ENCODE assay signal across 8 cellular contexts in the genomic region with DNA sequence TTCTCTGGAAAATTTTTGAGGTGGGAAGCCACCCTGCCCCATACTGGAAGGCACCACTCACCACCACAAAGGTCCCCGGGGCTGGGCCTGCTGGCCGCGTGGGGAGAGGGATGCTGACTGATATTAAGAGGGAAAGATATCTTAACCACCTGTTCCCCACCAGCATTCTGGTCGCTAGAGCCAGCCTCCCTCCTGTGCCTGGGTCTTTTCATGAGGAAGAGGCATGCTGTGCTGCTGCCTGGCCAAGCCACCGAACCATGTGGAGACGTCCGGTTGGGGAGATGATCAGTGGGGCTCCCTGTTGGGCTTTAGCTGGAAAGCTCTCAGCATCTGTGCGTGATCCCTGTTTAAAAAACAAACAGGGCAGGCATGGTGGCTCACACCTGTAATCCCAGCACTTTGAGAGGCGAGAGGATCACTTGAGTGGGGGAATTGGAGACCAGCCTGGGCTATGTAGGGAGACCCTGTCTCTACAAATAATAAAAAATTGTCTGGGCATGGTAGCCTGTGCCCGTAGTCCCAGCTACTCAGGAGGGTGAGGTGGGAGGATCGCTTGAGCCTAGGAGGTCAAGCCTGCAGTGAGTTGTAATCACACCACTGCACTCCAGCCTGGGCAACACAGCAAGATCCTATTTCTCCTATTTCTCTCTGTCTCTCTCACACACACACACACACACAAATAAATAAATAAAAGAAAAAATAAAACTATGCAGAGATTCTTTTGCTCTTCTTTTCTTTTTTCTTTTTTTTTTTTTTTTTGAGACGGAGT. TPM values are rescaled to one million over a fixed set of nuclear protein-coding genes. Genes with fewer than 3 reads are reported as not detected.
DNase-seq lines count a peak whose midpoint lies in the region; ATAC-seq and TF ChIP-seq lines count a peak whose summit lies in the region.

No MANE protein-coding gene starts in this region.

- in situ Hi-C loops in gastrocnemius medialis (cut with MboI; ENCODE audit: low sequenced_read_pairs in 4 of 4): no loop called here

- no peaks in the 10 kb centered on the region for H3K4me1 Mint-ChIP-seq in Caco-2 (ENCODE audit: low read depth, unreplicated experiment)
- H3K4me1 Mint-ChIP-seq in activated T-helper 2 cell treated with anti-CD3 and anti-CD28 coated beads, Interferon-gamma antibody, Interleukin-2, Interleukin-4, amounts not matched to agents 10 μg/mL and 5 μg/mL and 100 μg/mL, durations not matched to agents 14 hours and 24 hours and 36 hours (ENCODE audit: low read depth): peaks cover 17% of the 10 kb centered on the region

- intact Hi-C loops in Caco-2 (cut with micrococcal nuclease; ENCODE audit: unreplicated experiment) (loop anchor here (2.0 to 10.0 kb wide), 4 partner anchors 33 to 301 kb away; partner anchors contain the start of genes PTPN23 and SETD2), left ventricle myocardium inferior (cut with micrococcal nuclease) (no loop called here), gastrocnemius medialis (cut with DNase I; ENCODE audit: low total_unique reads) (loop anchor here (2.0 kb wide), 1 partner anchor 97 kb away; the partner anchor contains the start of gene PTPN23)
- intact Hi-C loops in activated T-helper 2 cell treated with anti-CD3 and anti-CD28 coated beads, Interferon-gamma antibody, Interleukin-2, Interleukin-4, amounts not matched to agents 10 μg/mL and 5 μg/mL and 100 μg/mL, durations not matched to agents 14 hours and 24 hours and 36 hours (cut with micrococcal nuclease): loop anchor here (2.0 to 5.0 kb wide), 3 partner anchors 97 to 229 kb away; partner anchors contain the start of genes ELP6, PTPN23 and SETD2

- POLR2A ChIA-PET in Caco-2 (lab: Charles Lee): no interaction called here

- BruUV-seq in Caco-2 (replicated peaks; lab: Mats Ljungman, UMichigan): no TSS peak

- peaks cover 50% of the 10 kb centered on the region for H3K79me2 ChIP-seq in MM.1S (ENCODE audit: low read length)

- H3K4me3 Mint-ChIP-seq in Caco-2 (ENCODE audit: unreplicated experiment): peak overlapping the region; percentile 96
- peak overlapping the region; percentile 98 for H3K4me3 Mint-ChIP-seq in activated T-helper 2 cell treated with anti-CD3 and anti-CD28 coated beads, Interferon-gamma antibody, Interleukin-2, Interleukin-4, amounts not matched to agents 10 μg/mL and 5 μg/mL and 100 μg/mL, durations not matched to agents 14 hours and 24 hours and 36 hours (ENCODE audit: low read depth)

- peak overlapping the region; percentile 100 for H3K27ac Mint-ChIP-seq in Caco-2 (ENCODE audit: unreplicated experiment)
- H3K27ac Mint-ChIP-seq in activated T-helper 2 cell treated with anti-CD3 and anti-CD28 coated beads, Interferon-gamma antibody, Interleukin-2, Interleukin-4, amounts not matched to agents 10 μg/mL and 5 μg/mL and 100 μg/mL, durations not matched to agents 14 hours and 24 hours and 36 hours: peak overlapping the region; percentile 100

- H3K4me3 ChIP-seq in Caco-2 (ENCODE audit: low read depth, low read length) (peak overlapping the region; percentile 85), MM.1S (ENCODE audit: low read length) (peak overlapping the region; percentile 86), left ventricle myocardium inferior (peak overlapping the region; percentile 83), gastrocnemius medialis (peak overlapping the region; percentile 70 to 92 (median 86))

- H3K27me3 Mint-ChIP-seq in Caco-2 (ENCODE audit: insufficient read depth, unreplicated experiment): no peaks in the 10 kb centered on the region
- no peaks in the 10 kb centered on the region for H3K27me3 Mint-ChIP-seq in activated T-helper 2 cell treated with anti-CD3 and anti-CD28 coated beads, Interferon-gamma antibody, Interleukin-2, Interleukin-4, amounts not matched to agents 10 μg/mL and 5 μg/mL and 100 μg/mL, durations not matched to agents 14 hours and 24 hours and 36 hours (ENCODE audit: low read depth)

- H4K20me1 ChIP-seq in MM.1S (ENCODE audit: insufficient read depth, low read length): no peaks in the 10 kb centered on the region

- no peak for DNase-seq in Caco-2
- peak; percentile 8 for DNase-seq in MM.1S
- DNase-seq in activated T-helper 2 cell treated with anti-CD3 and anti-CD28 coated beads, Interferon-gamma antibody, Interleukin-2, Interleukin-4, amounts not matched to agents 10 μg/mL and 5 μg/mL and 100 μg/mL, durations not matched to agents 14 hours and 24 hours and 36 hours (ENCODE audit: low spot score): no peak
- no peak for DNase-seq in left ventricle myocardium inferior
- DNase-seq in gastrocnemius medialis: no peak

- ATAC-seq in gastrocnemius medialis (no peak), HG03280 (IDR thresholded peaks at IDR 0.05; ENCODE audit: unreplicated experiment) (no peak), HG02798 (IDR thresholded peaks at IDR 0.05; ENCODE audit: poor library complexity, unreplicated experiment) (no peak), HG03342 (IDR thresholded peaks at IDR 0.05; ENCODE audit: unreplicated experiment) (no peak)

- no peaks in the 10 kb centered on the region for H3F3A ChIP-seq in MM.1S (ENCODE audit: insufficient read depth, low read length)

- H3K4me1 ChIP-seq in Caco-2: peaks cover 4% of the 10 kb centered on the region; the same call in 1 of the 2 replicates
- H3K4me1 ChIP-seq in MM.1S (ENCODE audit: low read length): peaks cover 4% of the 10 kb centered on the region; the same call in 1 of the 2 replicates
- H3K4me1 ChIP-seq in left ventricle myocardium inferior: peaks cover 47% of the 10 kb centered on the region
- peaks cover 25 to 40% of the 10 kb centered on the region in 2 donors for H3K4me1 ChIP-seq in gastrocnemius medialis

- H3K9me3 ChIP-seq in Caco-2 (no peaks in the 10 kb centered on the region), MM.1S (replicated peaks; ENCODE audit: insufficient read depth, low read length) (no peaks in the 10 kb centered on the region), left ventricle myocardium inferior (replicated peaks) (no peaks in the 10 kb centered on the region), gastrocnemius medialis (no peaks in the 10 kb centered on the region)

- peak overlapping the region; percentile 89 for H3K9ac ChIP-seq in MM.1S (ENCODE audit: low read length)

- peaks cover 23% of the 10 kb centered on the region for H3K36me3 Mint-ChIP-seq in Caco-2 (ENCODE audit: insufficient read depth, unreplicated experiment)
- peaks cover 26% of the 10 kb centered on the region for H3K36me3 Mint-ChIP-seq in activated T-helper 2 cell treated with anti-CD3 and anti-CD28 coated beads, Interferon-gamma antibody, Interleukin-2, Interleukin-4, amounts not matched to agents 10 μg/mL and 5 μg/mL and 100 μg/mL, durations not matched to agents 14 hours and 24 hours and 36 hours (ENCODE audit: low read depth)

- TF ChIP-seq CTCF in Caco-2 (IDR thresholded peaks at IDR 0.05; ENCODE audit: insufficient read depth in 1 of 2, low read depth in 1 of 2, low read length in 1 of 2, severe bottlenecking in 1 of 2, unreplicated experiment in 1 of 2) (no peak), MM.1S (IDR thresholded peaks at IDR 0.05; ENCODE audit: low read length) (no peak), left ventricle myocardium inferior (IDR thresholded peaks at IDR 0.05; ENCODE audit: borderline replicate concordance) (no peak), gastrocnemius medialis (IDR thresholded peaks at IDR 0.05 in 4 of 5, conservative IDR thresholded peaks at IDR 0.05 in 1 of 5) (no peak)

- CTCF ChIA-PET in Caco-2 (lab: Charles Lee): no interaction called here

- no peaks in the 10 kb centered on the region for H3K27me3 ChIP-seq in Caco-2 (replicated peaks; ENCODE audit: control insufficient read depth, insufficient read depth, low read length)
- H3K27me3 ChIP-seq in MM.1S (replicated peaks; ENCODE audit: insufficient read depth, low read length): no peaks in the 10 kb centered on the region
- no peaks in the 10 kb centered on the region for H3K27me3 ChIP-seq in left ventricle myocardium inferior (ENCODE audit: low read depth)
- H3K27me3 ChIP-seq in gastrocnemius medialis: no peaks in the 10 kb centered on the region

- TF ChIP-seq POLR2A in gastrocnemius medialis (IDR thresholded peaks at IDR 0.05): no peak

- H3K27ac ChIP-seq in MM.1S (ENCODE audit: low read length) (peak overlapping the region; percentile 89; the same call in 1 of the 2 replicates), left ventricle myocardium inferior (replicated peaks) (peak overlapping the region; percentile 93), gastrocnemius medialis (peak overlapping the region; percentile 86 to 93 (median 91))

- H3K4me2 ChIP-seq in MM.1S (ENCODE audit: low read depth, low read length): peak overlapping the region; percentile 76

- H2AFZ ChIP-seq in MM.1S (ENCODE audit: low read length): peak overlapping the region; percentile 89; the same call in 1 of the 2 replicates

- no peaks in the 10 kb centered on the region for H3K9me2 ChIP-seq in MM.1S (replicated peaks; ENCODE audit: insufficient read depth, low read length)

- H3K36me3 ChIP-seq in Caco-2 (ENCODE audit: control insufficient read depth, insufficient read depth, low read length) (no peaks in the 10 kb centered on the region), MM.1S (replicated peaks; ENCODE audit: insufficient read depth, low read length) (no peaks in the 10 kb centered on the region), left ventricle myocardium inferior (peaks cover 21% of the 10 kb centered on the region), gastrocnemius medialis (peaks cover 0 to 19% of the 10 kb centered on the region in 2 donors)

- no peaks in the 10 kb centered on the region for H3K9me3 Mint-ChIP-seq in Caco-2 (ENCODE audit: unreplicated experiment)
- H3K9me3 Mint-ChIP-seq in activated T-helper 2 cell treated with anti-CD3 and anti-CD28 coated beads, Interferon-gamma antibody, Interleukin-2, Interleukin-4, amounts not matched to agents 10 μg/mL and 5 μg/mL and 100 μg/mL, durations not matched to agents 14 hours and 24 hours and 36 hours: no peaks in the 10 kb centered on the region

RNA-seq across cellular contexts. Expression of gene KLHL18, which starts 1.0 kb away (rescaled TPM):
- total RNA-seq in Caco-2 (2022): 26.1 and 29.5 TPM in 2 replicates
- total RNA-seq in activated T-helper 2 cell treated with anti-CD3 and anti-CD28 coated beads, Interferon-gamma antibody, Interleukin-2, Interleukin-4, amounts not matched to agents 10 μg/mL and 5 μg/mL and 100 μg/mL, durations not matched to agents 14 hours and 24 hours and 36 hours: 35.7 and 40.9 TPM in 2 replicates
- total RNA-seq in left ventricle myocardium inferior: 54.7 TPM
- total RNA-seq in gastrocnemius medialis: 10 to 100 TPM; 19.0 to 26.3 (median 22.4) TPM

RNA-seq across cellular contexts. Expression of gene KIF9, which starts 1.2 kb away (rescaled TPM):
- total RNA-seq in Caco-2 (2022): 7.1 and 7.2 TPM in 2 replicates
- total RNA-seq in activated T-helper 2 cell treated with anti-CD3 and anti-CD28 coated beads, Interferon-gamma antibody, Interleukin-2, Interleukin-4, amounts not matched to agents 10 μg/mL and 5 μg/mL and 100 μg/mL, durations not matched to agents 14 hours and 24 hours and 36 hours: 3.5 and 4.4 TPM in 2 replicates
- 13.5 TPM for total RNA-seq in left ventricle myocardium inferior
- total RNA-seq in gastrocnemius medialis: 10 to 100 TPM in 1 of 4 donors, 1 to 10 TPM in 3; 2.9 to 10.8 (median 8.0) TPM
